19 cellular contexts compared by ENCODE assay signal in the genomic region with DNA sequence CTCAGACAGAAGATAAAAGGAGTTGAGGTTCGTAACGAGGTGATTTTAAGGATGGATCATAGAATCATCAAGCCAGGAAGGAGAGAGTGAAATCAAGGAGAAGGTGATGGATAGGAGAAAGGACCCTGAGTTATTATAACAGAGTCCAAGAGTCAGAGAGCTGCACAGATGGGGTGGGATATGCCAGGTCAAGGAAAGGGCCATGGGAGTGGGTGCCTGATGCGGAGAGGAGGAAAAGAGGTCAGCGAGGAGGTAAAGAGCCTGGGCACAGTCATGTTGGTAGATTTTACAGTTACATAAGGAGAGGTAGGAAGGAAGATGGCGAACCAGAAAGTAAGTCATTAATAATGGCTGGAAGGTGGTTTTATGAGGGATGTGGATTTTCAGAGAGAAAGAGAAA.
DNase-seq lines count a peak whose midpoint lies in the region; ATAC-seq and TF ChIP-seq lines count a peak whose summit lies in the region.
"Had no signal": no experiment of that assay in that cellular context is flagged by ENCODE, and none has a peak within 500 bp of the region (broad histone marks: within the 10 kb centered on the region; RNA-seq: fewer than 3 reads in every experiment).

No MANE protein-coding gene starts in this region.

- H3K36me3 ChIP-seq in lower lobe of right lung = no peaks in the 10 kb centered on the region
- H3K36me3 ChIP-seq: BLaER1 treated with 17β-estradiol and CSF1 and Interleukin-3, amounts not matched to agents 10 nM and 100 nM had no signal

- H3K9me3 ChIP-seq in lower lobe of right lung = no peaks in the 10 kb centered on the region
- H3K9me3 ChIP-seq: Caco-2 had no signal

- no peak for TF ChIP-seq CTCF in WTC11 (IDR thresholded peaks at IDR 0.05)
- TF ChIP-seq CTCF in nephron progenitor cell (IDR thresholded peaks at IDR 0.05) = no peak
- TF ChIP-seq CTCF in lower lobe of right lung (IDR thresholded peaks at IDR 0.05) = no peak

- ATAC-seq in left ventricle myocardium superior (peak; percentile 29), WTC11 (no peak), lower lobe of right lung (no peak), HG02763 (IDR thresholded peaks at IDR 0.05; ENCODE audit: unreplicated experiment) (no peak)
- ATAC-seq: CD8-positive, alpha-beta T cell had no signal

- DNase-seq in left ventricle myocardium superior (no peak), cardiac septum (ENCODE audit: low spot score) (no peak), WTC11 (ENCODE audit: low spot score) (no peak), nephron progenitor cell (no peak), AG08395 (ENCODE audit: low spot score) (no peak), lower lobe of right lung (no peak)
- DNase-seq: 8988T; ACHN; AML-193; Caco-2; Calu3; CD4-positive, alpha-beta T cell; CD8-positive, alpha-beta T cell; DMS79 treated with DMSO at 0.1 percent for 48 hours; GF-D8 had no signal

- CTCF ChIA-PET in WTC11 (lab: Charles Lee) = no interaction called here

- H3K9me3 Mint-ChIP-seq in WTC11 (peaks cover 20% of the 10 kb centered on the region), nephron progenitor cell (peaks cover 17% of the 10 kb centered on the region)

- H3K4me1 ChIP-seq in lower lobe of right lung = no peaks in the 10 kb centered on the region
- H3K4me1 ChIP-seq: BLaER1 treated with 17β-estradiol and CSF1 and Interleukin-3, amounts not matched to agents 10 nM and 100 nM; Caco-2 had no signal

- POLR2A ChIA-PET in WTC11 (lab: Charles Lee) = interaction anchor here (0.6 kb wide), 1 partner anchor 644 kb away, joined by 8 read pairs; no protein-coding TSS in a partner anchor

- H3K27ac ChIP-seq in lower lobe of right lung = no peak overlapping the region
- H3K27ac ChIP-seq: BLaER1 treated with 17β-estradiol and CSF1 and Interleukin-3, amounts not matched to agents 10 nM and 100 nM; C4-2B had no signal

- peak overlapping the region; percentile 40 for H3K4me3 Mint-ChIP-seq in WTC11
- no peak overlapping the region for H3K4me3 Mint-ChIP-seq in nephron progenitor cell
- H3K4me3 Mint-ChIP-seq: B cell; CD4-positive, alpha-beta T cell; CD8-positive, alpha-beta T cell had no signal

- H3K27me3 Mint-ChIP-seq in WTC11 (ENCODE audit: low read depth) (no peaks in the 10 kb centered on the region), nephron progenitor cell (ENCODE audit: low read depth, poor library complexity) (no peaks in the 10 kb centered on the region)
- H3K27me3 Mint-ChIP-seq: B cell; CD4-positive, alpha-beta T cell had no signal

- H3K27ac Mint-ChIP-seq in WTC11 (no peak overlapping the region; the same call in 1 of the 2 replicates), nephron progenitor cell (peak overlapping the region; percentile 6)
- H3K27ac Mint-ChIP-seq: B cell; CD4-positive, alpha-beta T cell; CD8-positive, alpha-beta T cell had no signal

- H3K36me3 Mint-ChIP-seq in WTC11 (peaks cover 22% of the 10 kb centered on the region), nephron progenitor cell (ENCODE audit: low read depth) (peaks cover 5% of the 10 kb centered on the region)
- H3K36me3 Mint-ChIP-seq: CD8-positive, alpha-beta T cell had no signal

- H3K4me1 Mint-ChIP-seq in WTC11 = peaks cover 7% of the 10 kb centered on the region
- H3K4me1 Mint-ChIP-seq in nephron progenitor cell = no peaks in the 10 kb centered on the region
- H3K4me1 Mint-ChIP-seq: B cell had no signal

- H3K4me3 ChIP-seq in lower lobe of right lung = no peak overlapping the region
- H3K4me3 ChIP-seq: BLaER1 treated with 17β-estradiol and CSF1 and Interleukin-3, amounts not matched to agents 10 nM and 100 nM had no signal

- intact Hi-C loops in left ventricle myocardium superior (cut with micrococcal nuclease) = no loop called here
- intact Hi-C loops in cardiac septum (cut with DNase I) = no loop called here
- intact Hi-C loops in lower lobe of right lung (cut with DNase I) = no loop called here

- no peaks in the 10 kb centered on the region for H3K27me3 ChIP-seq in lower lobe of right lung (ENCODE audit: low read depth)
- H3K27me3 ChIP-seq: BLaER1 treated with 17β-estradiol and CSF1 and Interleukin-3, amounts not matched to agents 10 nM and 100 nM had no signal

TF ChIP-seq in WTC11, 78 proteins besides CTCF, POLR2A, EP300 and RAD21 (continues in another document):
- TF ChIP-seq TEAD1 (CRISPR knock-in tag; IDR thresholded peaks at IDR 0.05) = no peak
- TF ChIP-seq, protein P1, sequence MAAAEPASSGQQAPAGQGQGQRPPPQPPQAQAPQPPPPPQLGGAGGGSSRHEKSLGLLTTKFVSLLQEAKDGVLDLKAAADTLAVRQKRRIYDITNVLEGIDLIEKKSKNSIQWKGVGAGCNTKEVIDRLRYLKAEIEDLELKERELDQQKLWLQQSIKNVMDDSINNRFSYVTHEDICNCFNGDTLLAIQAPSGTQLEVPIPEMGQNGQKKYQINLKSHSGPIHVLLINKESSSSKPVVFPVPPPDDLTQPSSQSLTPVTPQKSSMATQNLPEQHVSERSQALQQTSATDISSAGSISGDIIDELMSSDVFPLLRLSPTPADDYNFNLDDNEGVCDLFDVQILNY (CRISPR knock-in tag; IDR thresholded peaks at IDR 0.05) = no peak
- TF ChIP-seq, protein P2, sequence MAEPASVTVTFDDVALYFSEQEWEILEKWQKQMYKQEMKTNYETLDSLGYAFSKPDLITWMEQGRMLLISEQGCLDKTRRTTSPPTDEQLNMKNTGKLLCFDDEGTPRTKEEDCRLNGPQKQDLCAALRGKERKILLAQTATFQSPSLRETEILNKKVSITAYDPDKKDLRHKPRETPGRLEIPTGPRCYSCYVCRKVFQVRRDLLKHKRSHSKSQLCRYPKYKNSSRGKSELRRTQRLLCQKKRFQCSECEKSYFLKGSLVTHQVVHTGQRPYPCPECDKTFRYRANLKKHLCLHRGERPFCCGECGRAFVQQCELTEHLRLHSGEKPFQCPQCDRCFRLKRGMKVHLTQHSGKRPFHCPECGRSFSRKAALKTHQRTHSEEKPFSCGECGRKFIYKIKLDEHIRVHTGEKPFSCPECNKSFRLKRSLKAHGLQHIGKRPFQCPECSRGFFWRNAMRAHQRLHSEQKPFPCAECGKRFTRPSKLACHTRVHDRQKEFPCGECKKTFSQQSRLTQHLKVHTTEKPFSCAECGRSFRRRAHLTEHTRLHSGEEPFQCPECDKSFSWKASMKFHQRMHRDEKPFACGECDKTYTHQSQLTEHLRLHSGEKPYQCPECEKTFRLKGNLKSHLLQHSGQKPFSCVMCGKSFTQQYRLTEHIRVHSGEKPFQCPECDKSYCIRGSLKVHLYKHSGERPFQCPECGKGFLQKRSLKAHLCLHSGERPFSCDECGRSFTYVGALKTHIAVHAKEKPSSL (CRISPR knock-in tag; conservative IDR thresholded peaks at IDR 0.05) = no peak
- TF ChIP-seq, protein P3, sequence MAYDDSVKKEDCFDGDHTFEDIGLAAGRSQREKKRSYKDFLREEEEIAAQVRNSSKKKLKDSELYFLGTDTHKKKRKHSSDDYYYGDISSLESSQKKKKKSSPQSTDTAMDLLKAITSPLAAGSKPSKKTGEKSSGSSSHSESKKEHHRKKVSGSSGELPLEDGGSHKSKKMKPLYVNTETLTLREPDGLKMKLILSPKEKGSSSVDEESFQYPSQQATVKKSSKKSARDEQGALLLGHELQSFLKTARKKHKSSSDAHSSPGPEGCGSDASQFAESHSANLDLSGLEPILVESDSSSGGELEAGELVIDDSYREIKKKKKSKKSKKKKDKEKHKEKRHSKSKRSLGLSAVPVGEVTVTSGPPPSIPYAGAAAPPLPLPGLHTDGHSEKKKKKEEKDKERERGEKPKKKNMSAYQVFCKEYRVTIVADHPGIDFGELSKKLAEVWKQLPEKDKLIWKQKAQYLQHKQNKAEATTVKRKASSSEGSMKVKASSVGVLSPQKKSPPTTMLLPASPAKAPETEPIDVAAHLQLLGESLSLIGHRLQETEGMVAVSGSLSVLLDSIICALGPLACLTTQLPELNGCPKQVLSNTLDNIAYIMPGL (CRISPR knock-in tag; IDR thresholded peaks at IDR 0.05) = no peak
- no peak for TF ChIP-seq FOXP1 (CRISPR knock-in tag; IDR thresholded peaks at IDR 0.05; ENCODE audit: borderline replicate concordance)
- TF ChIP-seq FOXJ3 (CRISPR knock-in tag; IDR thresholded peaks at IDR 0.05; ENCODE audit: borderline replicate concordance) = no peak
- TF ChIP-seq, protein P4, sequence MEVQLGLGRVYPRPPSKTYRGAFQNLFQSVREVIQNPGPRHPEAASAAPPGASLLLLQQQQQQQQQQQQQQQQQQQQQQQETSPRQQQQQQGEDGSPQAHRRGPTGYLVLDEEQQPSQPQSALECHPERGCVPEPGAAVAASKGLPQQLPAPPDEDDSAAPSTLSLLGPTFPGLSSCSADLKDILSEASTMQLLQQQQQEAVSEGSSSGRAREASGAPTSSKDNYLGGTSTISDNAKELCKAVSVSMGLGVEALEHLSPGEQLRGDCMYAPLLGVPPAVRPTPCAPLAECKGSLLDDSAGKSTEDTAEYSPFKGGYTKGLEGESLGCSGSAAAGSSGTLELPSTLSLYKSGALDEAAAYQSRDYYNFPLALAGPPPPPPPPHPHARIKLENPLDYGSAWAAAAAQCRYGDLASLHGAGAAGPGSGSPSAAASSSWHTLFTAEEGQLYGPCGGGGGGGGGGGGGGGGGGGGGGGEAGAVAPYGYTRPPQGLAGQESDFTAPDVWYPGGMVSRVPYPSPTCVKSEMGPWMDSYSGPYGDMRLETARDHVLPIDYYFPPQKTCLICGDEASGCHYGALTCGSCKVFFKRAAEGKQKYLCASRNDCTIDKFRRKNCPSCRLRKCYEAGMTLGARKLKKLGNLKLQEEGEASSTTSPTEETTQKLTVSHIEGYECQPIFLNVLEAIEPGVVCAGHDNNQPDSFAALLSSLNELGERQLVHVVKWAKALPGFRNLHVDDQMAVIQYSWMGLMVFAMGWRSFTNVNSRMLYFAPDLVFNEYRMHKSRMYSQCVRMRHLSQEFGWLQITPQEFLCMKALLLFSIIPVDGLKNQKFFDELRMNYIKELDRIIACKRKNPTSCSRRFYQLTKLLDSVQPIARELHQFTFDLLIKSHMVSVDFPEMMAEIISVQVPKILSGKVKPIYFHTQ (CRISPR knock-in tag; IDR thresholded peaks at IDR 0.05) = no peak
- no peak for TF ChIP-seq CBFB (CRISPR knock-in tag; IDR thresholded peaks at IDR 0.05; ENCODE audit: low read depth)
- no peak for TF ChIP-seq KAT7 (CRISPR knock-in tag; IDR thresholded peaks at IDR 0.05; ENCODE audit: borderline replicate concordance)
- TF ChIP-seq RORB (CRISPR knock-in tag; IDR thresholded peaks at IDR 0.05) = no peak
- no peak for TF ChIP-seq ZNF121 (CRISPR knock-in tag; IDR thresholded peaks at IDR 0.05)
- TF ChIP-seq, protein P5, sequence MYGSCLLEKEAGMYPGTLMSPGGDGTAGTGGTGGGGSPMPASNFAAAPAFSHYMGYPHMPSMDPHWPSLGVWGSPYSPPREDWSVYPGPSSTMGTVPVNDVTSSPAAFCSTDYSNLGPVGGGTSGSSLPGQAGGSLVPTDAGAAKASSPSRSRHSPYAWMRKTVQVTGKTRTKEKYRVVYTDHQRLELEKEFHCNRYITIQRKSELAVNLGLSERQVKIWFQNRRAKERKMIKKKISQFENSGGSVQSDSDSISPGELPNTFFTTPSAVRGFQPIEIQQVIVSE (CRISPR knock-in tag; IDR thresholded peaks at IDR 0.05; ENCODE audit: borderline replicate concordance) = no peak
- no peak for TF ChIP-seq RELA (CRISPR knock-in tag; IDR thresholded peaks at IDR 0.05; ENCODE audit: borderline replicate concordance)
- no peak for TF ChIP-seq TEAD4 (CRISPR knock-in tag; IDR thresholded peaks at IDR 0.05)
